In the genomic region with DNA sequence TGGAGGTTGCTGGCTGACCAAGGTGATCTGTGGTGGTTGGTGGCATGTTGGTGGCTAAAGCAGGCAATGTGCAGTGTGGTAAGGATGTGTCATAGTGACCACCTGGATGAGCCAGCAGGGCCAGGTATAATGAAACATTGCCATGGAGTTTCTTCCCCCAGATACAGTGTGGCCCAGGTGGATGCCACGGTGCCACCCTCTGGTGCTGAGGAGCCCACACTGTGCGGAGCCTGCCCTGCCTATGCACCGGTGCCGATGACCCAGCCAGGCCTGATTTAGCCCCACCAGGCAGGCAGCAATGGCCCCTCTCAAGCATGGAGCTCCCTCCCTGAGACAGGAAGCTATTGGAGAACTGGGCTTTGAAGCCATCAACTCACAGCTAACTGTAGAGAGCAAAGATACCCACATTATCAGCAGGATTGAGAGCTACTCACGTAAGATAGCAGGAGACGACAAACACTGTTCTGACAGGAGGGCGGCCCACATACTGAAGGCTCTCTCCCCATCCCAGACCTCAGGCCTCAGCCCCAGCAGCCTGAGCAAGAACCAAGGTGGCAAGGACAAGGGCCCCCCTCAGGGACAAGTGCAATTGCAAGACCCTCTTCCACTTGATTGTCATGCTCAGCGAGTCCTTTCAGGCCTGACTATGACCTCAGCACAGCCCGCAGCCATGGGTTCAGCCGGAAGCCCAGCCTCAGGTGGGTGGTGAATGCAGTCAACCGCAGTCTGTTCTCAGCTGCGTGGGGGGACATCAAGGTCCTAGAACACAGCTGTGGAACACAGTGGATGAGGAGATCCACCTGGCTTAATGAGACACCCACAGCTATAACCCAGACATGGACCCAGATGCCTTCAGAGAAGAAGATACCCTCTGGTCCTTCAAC, we compare ENCODE assay signal across 8 cellular contexts.
DNase-seq lines count a peak whose midpoint lies in the region; ATAC-seq and TF ChIP-seq lines count a peak whose summit lies in the region.

No MANE protein-coding gene starts in this region.

- H3K36me3 Mint-ChIP-seq in activated CD4-positive, alpha-beta memory T cell treated with anti-CD3 and anti-CD28 coated beads, Interleukin-2, amount 10 ng/mL, durations not matched to agents 7 days and 5 days (ENCODE audit: low read depth): peaks cover 2% of the 10 kb centered on the region

- no peak overlapping the region for H3K27ac ChIP-seq in body of pancreas

- CTCF ChIA-PET in activated CD4-positive, alpha-beta memory T cell treated with anti-CD3 and anti-CD28 coated beads, Interleukin-2, amount 10 ng/mL, durations not matched to agents 7 days and 5 days (lab: Charles Lee): interaction anchor here (0.6 to 4.6 kb wide), 4 partner anchors 14 to 82 kb away, joined by 3 to 19 read pairs (median 4); a partner anchor contains a TSS

- no peak overlapping the region for H3K4me3 Mint-ChIP-seq in activated CD4-positive, alpha-beta memory T cell treated with anti-CD3 and anti-CD28 coated beads, Interleukin-2, amount 10 ng/mL, durations not matched to agents 7 days and 5 days

- TF ChIP-seq POLR2A in body of pancreas (IDR thresholded peaks at IDR 0.05): no peak

- peak overlapping the region; percentile 60 for H3K27ac Mint-ChIP-seq in activated CD4-positive, alpha-beta memory T cell treated with anti-CD3 and anti-CD28 coated beads, Interleukin-2, amount 10 ng/mL, durations not matched to agents 7 days and 5 days

- intact Hi-C loops in body of pancreas (cut with DNase I): no loop called here

- ATAC-seq in GM18873 (IDR thresholded peaks at IDR 0.05; ENCODE audit: low FRiP score, unreplicated experiment): peak; percentile 86
- ATAC-seq in HG03060 (IDR thresholded peaks at IDR 0.05; ENCODE audit: low read depth, unreplicated experiment): peak; percentile 79
- no peak for ATAC-seq in left lobe of liver
- ATAC-seq in body of pancreas: no peak

- no peaks in the 10 kb centered on the region for H3K9me3 ChIP-seq in body of pancreas

- H3K4me3 ChIP-seq in body of pancreas: no peak overlapping the region

- peak; percentile 47 for DNase-seq in activated CD4-positive, alpha-beta memory T cell treated with anti-CD3 and anti-CD28 coated beads, Interleukin-2, amount 10 ng/mL, durations not matched to agents 7 days and 5 days
- DNase-seq in stimulated activated CD4-positive, alpha-beta T cell treated with anti-CD3 and anti-CD28 coated beads, Interleukin-12 subunit alpha, Interleukin-12 subunit beta, amount 100 ng/mL, for 4 hours: peak; percentile 58
- DNase-seq in superior temporal gyrus (ENCODE audit: extremely low spot score): no peak
- no peak for DNase-seq in left lobe of liver (ENCODE audit: low spot score)
- DNase-seq in body of pancreas: no peak
- no peak for DNase-seq in NCI-H82 (lab: John Stamatoyannopoulos, UW)

- no peaks in the 10 kb centered on the region for H3K27me3 Mint-ChIP-seq in activated CD4-positive, alpha-beta memory T cell treated with anti-CD3 and anti-CD28 coated beads, Interleukin-2, amount 10 ng/mL, durations not matched to agents 7 days and 5 days

- H3K36me3 ChIP-seq in body of pancreas (replicated peaks in 1 of 2; ENCODE audit: insufficient read depth in 1 of 2, low read depth in 2 of 2): no peaks in the 10 kb centered on the region

- POLR2A ChIA-PET in activated CD4-positive, alpha-beta memory T cell treated with anti-CD3 and anti-CD28 coated beads, Interleukin-2, amount 10 ng/mL, durations not matched to agents 7 days and 5 days (lab: Charles Lee): interaction anchor here (0.9 to 9.6 kb wide), 4 partner anchors 15 to 104 kb away, joined by 3 to 110 read pairs (median 4); a partner anchor contains a TSS

- peaks cover 45% of the 10 kb centered on the region for H3K4me1 Mint-ChIP-seq in activated CD4-positive, alpha-beta memory T cell treated with anti-CD3 and anti-CD28 coated beads, Interleukin-2, amount 10 ng/mL, durations not matched to agents 7 days and 5 days

- WGBS in body of pancreas, 2 donors: 93 to 100% methylated on average over 8 to 12 of the region's 12 CpGs

- peaks cover 7% of the 10 kb centered on the region for H3K4me1 ChIP-seq in body of pancreas

- no peaks in the 10 kb centered on the region for H3K27me3 ChIP-seq in body of pancreas

- no peak for TF ChIP-seq CTCF in body of pancreas (IDR thresholded peaks at IDR 0.05)

- peaks cover 2% of the 10 kb centered on the region for H3K9me3 Mint-ChIP-seq in activated CD4-positive, alpha-beta memory T cell treated with anti-CD3 and anti-CD28 coated beads, Interleukin-2, amount 10 ng/mL, durations not matched to agents 7 days and 5 days

Comparison
In these comparisons a context has a peak if more than half of its experiments do, and no peak if none do; other contexts are left out.
1. ATAC-seq: peak in GM18873 (single experiment) and HG03060 (single experiment); none in left lobe of liver (single experiment) and body of pancreas (single experiment).
2. DNase-seq: peak in activated CD4-positive, alpha-beta memory T cell treated with anti-CD3 and anti-CD28 coated beads, Interleukin-2, amount 10 ng/mL, durations not matched to agents 7 days and 5 days (single experiment) and stimulated activated CD4-positive, alpha-beta T cell treated with anti-CD3 and anti-CD28 coated beads, Interleukin-12 subunit alpha, Interleukin-12 subunit beta, amount 100 ng/mL, for 4 hours (single experiment); none in superior temporal gyrus (single experiment), left lobe of liver (single experiment), body of pancreas (0 of 4) and NCI-H82 (single experiment).